ENCODE assay signal across 8 cellular contexts in the genomic region with DNA sequence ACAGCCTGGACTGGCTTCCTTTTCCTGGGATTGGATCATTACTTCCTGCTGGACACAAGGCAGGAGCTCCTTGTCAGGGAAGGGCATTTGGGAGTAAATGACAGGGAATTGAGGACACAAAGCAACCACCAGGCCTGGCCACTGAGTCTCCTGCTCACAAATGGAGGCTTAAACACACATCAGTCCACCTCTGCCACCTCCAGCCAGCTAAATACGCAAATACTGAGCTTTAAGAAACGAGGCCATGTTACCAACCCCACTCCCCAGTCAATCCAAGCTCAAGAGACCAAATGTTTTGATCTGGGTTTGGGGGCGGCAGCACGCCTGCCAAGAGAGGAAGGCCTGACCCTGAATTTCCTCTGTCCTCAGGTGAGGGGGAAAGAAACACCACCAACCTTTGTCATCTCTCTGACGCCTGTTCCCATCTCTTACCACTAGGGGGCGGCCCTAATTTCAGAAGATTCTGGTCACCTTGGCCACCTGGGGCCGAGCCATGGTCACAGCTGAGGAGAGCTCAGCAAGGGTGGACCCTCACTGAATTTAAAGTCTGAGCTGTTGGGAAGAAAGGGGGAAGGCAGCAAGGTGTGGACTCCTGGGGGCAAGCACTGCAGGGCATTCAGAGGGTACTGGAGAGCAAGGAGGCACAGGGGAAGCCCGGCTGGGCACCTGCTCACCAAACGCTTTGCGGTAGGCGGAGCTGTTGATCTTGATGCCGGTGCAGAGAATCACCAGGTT. TPM values are rescaled to one million over a fixed set of nuclear protein-coding genes. Genes with fewer than 3 reads are reported as not detected.
DNase-seq lines count a peak whose midpoint lies in the region; ATAC-seq and TF ChIP-seq lines count a peak whose summit lies in the region.

No MANE protein-coding gene starts in this region.

- peak overlapping the region in 1 of 7 donors; percentile 74 for H3K27ac Mint-ChIP-seq in CD4-positive, alpha-beta memory T cell
- no peak overlapping the region for H3K27ac Mint-ChIP-seq in HFFc6

- 51 to 57% (median 56%) methylated on average over 11 to 12 of the region's 12 CpGs for WGBS in psoas muscle, 3 donors

- H3K27ac ChIP-seq in CD4-positive, alpha-beta memory T cell (ENCODE audit: low read depth, low read length), result no peak overlapping the region
- no peak overlapping the region for H3K27ac ChIP-seq in Panc1 (ENCODE audit: low read length)
- no peak overlapping the region for H3K27ac ChIP-seq in psoas muscle

- no peaks in the 10 kb centered on the region for H3K27me3 Mint-ChIP-seq in CD4-positive, alpha-beta memory T cell
- H3K27me3 Mint-ChIP-seq in HFFc6 (ENCODE audit: insufficient read depth), result no peaks in the 10 kb centered on the region; the same call in 1 of the 2 replicates

- intact Hi-C loops in CD4-positive, alpha-beta memory T cell (cut with micrococcal nuclease), result loop anchor here (1.0 kb wide), 3 partner anchors 29 to 248 kb away; no protein-coding TSS in a partner anchor
- intact Hi-C loops in Panc1 (cut with micrococcal nuclease; ENCODE audit: unreplicated experiment) (no loop called here), head of caudate nucleus (cut with DNase I) (no loop called here), psoas muscle (cut with DNase I) (no loop called here)

- H3K9me3 ChIP-seq in CD4-positive, alpha-beta memory T cell (ENCODE audit: control insufficient read depth in 1 of 2, low read length in 2 of 2), result no peaks in the 10 kb centered on the region
- no peaks in the 10 kb centered on the region for H3K9me3 ChIP-seq in Panc1 (ENCODE audit: control insufficient read depth, insufficient read depth, low read depth, low read length)
- no peaks in the 10 kb centered on the region for H3K9me3 ChIP-seq in psoas muscle

- TF ChIP-seq CTCF in HFFc6 (IDR thresholded peaks at IDR 0.05), result peak; percentile 97
- TF ChIP-seq CTCF in Panc1 (IDR thresholded peaks at IDR 0.05), result peak; percentile 99
- peak; percentile 84 for TF ChIP-seq CTCF in psoas muscle (IDR thresholded peaks at IDR 0.05)

- in situ Hi-C loops in Panc1 (cut with HindIII; ENCODE audit: low pct_unique_long_range_greater_than_20kb, low sequenced_read_pairs), result no loop called here

- peaks cover 3% of the 10 kb centered on the region for H3K36me3 ChIP-seq in CD4-positive, alpha-beta memory T cell (ENCODE audit: insufficient read depth, low read length)
- H3K36me3 ChIP-seq in Panc1 (ENCODE audit: control insufficient read depth, insufficient read depth, low read length), result no peaks in the 10 kb centered on the region
- H3K36me3 ChIP-seq in psoas muscle (ENCODE audit: insufficient read depth in 1 of 2, low read depth in 1 of 2), result peaks cover 4 to 89% of the 10 kb centered on the region in 2 donors

- H3K36me3 Mint-ChIP-seq in CD4-positive, alpha-beta memory T cell, result peaks cover 20 to 23% of the 10 kb centered on the region in 2 donors
- H3K36me3 Mint-ChIP-seq in HFFc6 (ENCODE audit: low read depth), result peaks cover 12% of the 10 kb centered on the region; the same call in 1 of the 2 replicates

- H3K9me3 Mint-ChIP-seq in CD4-positive, alpha-beta memory T cell, result no peaks in the 10 kb centered on the region
- H3K9me3 Mint-ChIP-seq in HFFc6, result no peaks in the 10 kb centered on the region

- no peak overlapping the region for H3K4me3 ChIP-seq in CD4-positive, alpha-beta memory T cell (ENCODE audit: low read length in 2 of 2)
- no peak overlapping the region for H3K4me3 ChIP-seq in Panc1 (ENCODE audit: low read depth in 2 of 2, low read length in 2 of 2)
- H3K4me3 ChIP-seq in psoas muscle, result no peak overlapping the region

- ATAC-seq in Panc1, result peak; percentile 80
- peak; percentile 66 to 81 (median 76) for ATAC-seq in psoas muscle
- no peak for ATAC-seq in HG03521 (IDR thresholded peaks at IDR 0.05; ENCODE audit: unreplicated experiment)

- peaks cover 0 to 7% (median 4%) of the 10 kb centered on the region in 4 donors for H3K4me1 Mint-ChIP-seq in CD4-positive, alpha-beta memory T cell
- H3K4me1 Mint-ChIP-seq in HFFc6 (ENCODE audit: low read depth), result no peaks in the 10 kb centered on the region

- peaks cover 5% of the 10 kb centered on the region for H3K4me1 ChIP-seq in CD4-positive, alpha-beta memory T cell (ENCODE audit: insufficient read depth, low read length)
- no peaks in the 10 kb centered on the region for H3K4me1 ChIP-seq in Panc1 (ENCODE audit: control insufficient read depth, insufficient read depth, low read length)
- H3K4me1 ChIP-seq in psoas muscle, result peaks cover 7% of the 10 kb centered on the region

- peak overlapping the region in 1 of 8 donors; percentile 49 for H3K4me3 Mint-ChIP-seq in CD4-positive, alpha-beta memory T cell
- no peak overlapping the region for H3K4me3 Mint-ChIP-seq in HFFc6

- POLR2A ChIA-PET in CD4-positive, alpha-beta memory T cell (lab: Charles Lee; ENCODE audit: partially characterized antibody), result interaction anchor here (1.9 to 2.4 kb wide), 2 partner anchors 23 to 30 kb away, joined by 16 to 18 read pairs; a partner anchor contains a TSS
- POLR2A ChIA-PET in Panc1 (lab: Charles Lee), result interaction anchor here (0.5 kb wide), 1 partner anchor 148 kb away, joined by 6 read pairs; no protein-coding TSS in a partner anchor

- BruUV-seq in Panc1 (replicated peaks; lab: Mats Ljungman, UMichigan), result no TSS peak

- no peaks in the 10 kb centered on the region for H3K27me3 ChIP-seq in CD4-positive, alpha-beta memory T cell (ENCODE audit: insufficient read depth, low read length)
- H3K27me3 ChIP-seq in Panc1 (ENCODE audit: control insufficient read depth, insufficient read depth, low read length) (no peaks in the 10 kb centered on the region), psoas muscle (ENCODE audit: insufficient read depth in 3 of 3, low read length in 2 of 3) (no peaks in the 10 kb centered on the region)

- CTCF ChIA-PET in CD4-positive, alpha-beta memory T cell (lab: Charles Lee; ENCODE audit: partially characterized antibody), result interaction anchor here (0.6 to 6.9 kb wide), 41 partner anchors 9 to 288 kb away, joined by 3 to 153 read pairs (median 5); a partner anchor contains a TSS
- CTCF ChIA-PET in Panc1 (lab: Charles Lee), result interaction anchor here (0.6 to 3.2 kb wide), 6 partner anchors 9 to 248 kb away, joined by 3 to 18 read pairs (median 4); a partner anchor contains a TSS

- peak; percentile 49 to 57 (median 55) for DNase-seq in CD4-positive, alpha-beta memory T cell
- peak; percentile 4 for DNase-seq in HFFc6
- DNase-seq in Panc1 (ENCODE audit: low read depth, low spot score), result peak; percentile 41
- DNase-seq in activated T-helper 9 cell treated with anti-CD3 and anti-CD28 coated beads, Interleukin-2, amount 50 U/mL, for 16 hours (ENCODE audit: low read depth), result peak; percentile 32
- peak in 38 of 42 donors; percentile 9 to 83 (median 47) for DNase-seq in head of caudate nucleus
- DNase-seq in psoas muscle, result peak; percentile 38 to 67
- DNase-seq in H4 (ENCODE audit: low spot score), result no peak

RNA-seq across cellular contexts. Expression of a gene that starts 16.5 kb away (rescaled TPM):
- total RNA-seq in CD4-positive, alpha-beta memory T cell, result 1 to 10 TPM; 4.7 to 5.8 TPM
- polyA plus RNA-seq in CD4-positive, alpha-beta memory T cell, result 1 to 10 TPM in 1 of 2 donors, under 1 TPM in 1; 0.68 to 2.7 TPM
- 10 to 100 TPM in 3 of 6 experiments, 1 to 10 TPM in 3; 5.1 to 12.3 (median 10.4) TPM for total RNA-seq in HFFc6 (2021; fragmentation: NEBNext Ultra II Directional; extraction: Animal tissue kit (Norgen Biotek cat#: 25700))
- total RNA-seq in Panc1 (2021; ENCODE audit: unreplicated experiment), result 16.6 TPM
- 23.3 TPM for polyA plus RNA-seq in Panc1 (2012; ENCODE audit: insufficient read length)
- 10 to 100 TPM; 10.1 to 14.5 (median 10.4) TPM for total RNA-seq in psoas muscle
- 10 to 100 TPM in 2 of 3 donors, 1 to 10 TPM in 1; 8.7 to 40.5 (median 26.3) TPM for polyA plus RNA-seq in psoas muscle
- 9.2 and 10.6 TPM in 2 replicates for total RNA-seq in H4 (2014; rRNA removed; shearing (Covaris generic))

RNA-seq across cellular contexts. Expression of a gene that starts 30.4 kb away (rescaled TPM):
- 10 to 100 TPM; 29.3 to 31.4 TPM for total RNA-seq in CD4-positive, alpha-beta memory T cell
- 10 to 100 TPM; 16.4 to 21.9 TPM for polyA plus RNA-seq in CD4-positive, alpha-beta memory T cell
- 1 to 10 TPM; 4.6 to 5.7 (median 4.9) TPM for total RNA-seq in HFFc6 (2021; fragmentation: NEBNext Ultra II Directional; extraction: Animal tissue kit (Norgen Biotek cat#: 25700))
- 39.3 TPM for total RNA-seq in Panc1 (2021; ENCODE audit: unreplicated experiment)
- 35.5 TPM for polyA plus RNA-seq in Panc1 (2012; ENCODE audit: insufficient read length)
- 1 to 10 TPM; 2.4 to 4.7 (median 3.7) TPM for total RNA-seq in psoas muscle
- polyA plus RNA-seq in psoas muscle, result 1 to 10 TPM; 2.8 to 7.5 (median 4.1) TPM
- total RNA-seq in H4 (2014; rRNA removed; shearing (Covaris generic)), result 9.2 and 10.5 TPM in 2 replicates

RNA-seq across cellular contexts. Expression of a gene that starts 54.2 kb away (rescaled TPM):
- total RNA-seq in CD4-positive, alpha-beta memory T cell, result 100 to 1,000 TPM in 1 of 2 experiments, 10 to 100 TPM in 1; 87.3 to 100 TPM
- polyA plus RNA-seq in CD4-positive, alpha-beta memory T cell, result 10 to 100 TPM; 25.2 to 30.6 TPM
- 100 to 1,000 TPM; 203 to 231 (median 215) TPM for total RNA-seq in HFFc6 (2021; fragmentation: NEBNext Ultra II Directional; extraction: Animal tissue kit (Norgen Biotek cat#: 25700))
- 171 TPM for total RNA-seq in Panc1 (2021; ENCODE audit: unreplicated experiment)
- 79.1 TPM for polyA plus RNA-seq in Panc1 (2012; ENCODE audit: insufficient read length)
- total RNA-seq in psoas muscle, result 10 to 100 TPM; 70.0 to 96.8 (median 90.7) TPM
- polyA plus RNA-seq in psoas muscle, result 10 to 100 TPM; 38.2 to 87.7 (median 63.6) TPM
- total RNA-seq in H4 (2014; rRNA removed; shearing (Covaris generic)), result 75.0 and 90.9 TPM in 2 replicates
